In the genomic region with DNA sequence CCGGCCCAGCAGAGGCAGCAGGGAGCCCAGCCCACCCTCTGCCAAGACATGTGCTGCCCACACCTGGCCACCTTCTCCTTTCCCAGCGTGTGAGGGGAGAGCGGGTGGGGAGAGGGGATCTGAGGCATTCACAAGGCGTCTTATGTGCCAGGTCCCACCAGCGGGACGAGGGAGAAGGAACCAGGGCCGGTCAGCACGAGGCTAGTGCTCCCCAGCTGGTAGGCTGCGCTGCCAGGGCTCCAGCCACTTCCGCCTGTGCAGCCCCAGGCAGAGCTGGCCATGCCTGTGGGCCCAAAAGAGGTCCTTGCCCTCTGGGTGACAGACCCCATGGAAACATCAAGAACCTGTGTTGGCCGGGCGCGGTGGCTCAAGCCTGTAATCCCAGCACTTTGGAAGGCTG, we compare ENCODE assay signal across 6 cellular contexts. TPM values are rescaled to one million over a fixed set of nuclear protein-coding genes. Genes with fewer than 3 reads are reported as not detected.
"Had no signal": no experiment of that assay in that cellular context is flagged by ENCODE, and none has a peak within 500 bp of the region (broad histone marks: within the 10 kb centered on the region; RNA-seq: fewer than 3 reads in every experiment).

No MANE protein-coding gene starts in this region.

- H3K36me3 Mint-ChIP-seq: IgD-negative memory B cell had no signal

- H2AFZ ChIP-seq: GM23338 had no signal

- DNase-seq: HCEC 1CT, KBM-7 had no signal

- ATAC-seq: GM23338 had no signal

- H3K9me3 Mint-ChIP-seq: GM23338, IgD-negative memory B cell had no signal

- H3K4me3 Mint-ChIP-seq: GM23338, IgD-negative memory B cell had no signal

- H3K4me3 ChIP-seq: GM23338 had no signal

- FAIRE-seq: H1, H54 had no signal

- H3K27ac Mint-ChIP-seq: GM23338, IgD-negative memory B cell had no signal

- H3K4me2 ChIP-seq: GM23338 had no signal

RNA-seq across cellular contexts. Expression of a gene that starts 31.0 kb away (rescaled TPM):
- polyA plus RNA-seq: IgD-negative memory B cell had no signal

RNA-seq across cellular contexts. Expression of a gene that starts 54.5 kb away (rescaled TPM):
- total RNA-seq: H1 had no signal
- polyA plus RNA-seq: GM23338, IgD-negative memory B cell had no signal
